ENCODE assay signal across 10 cellular contexts in the genomic region with DNA sequence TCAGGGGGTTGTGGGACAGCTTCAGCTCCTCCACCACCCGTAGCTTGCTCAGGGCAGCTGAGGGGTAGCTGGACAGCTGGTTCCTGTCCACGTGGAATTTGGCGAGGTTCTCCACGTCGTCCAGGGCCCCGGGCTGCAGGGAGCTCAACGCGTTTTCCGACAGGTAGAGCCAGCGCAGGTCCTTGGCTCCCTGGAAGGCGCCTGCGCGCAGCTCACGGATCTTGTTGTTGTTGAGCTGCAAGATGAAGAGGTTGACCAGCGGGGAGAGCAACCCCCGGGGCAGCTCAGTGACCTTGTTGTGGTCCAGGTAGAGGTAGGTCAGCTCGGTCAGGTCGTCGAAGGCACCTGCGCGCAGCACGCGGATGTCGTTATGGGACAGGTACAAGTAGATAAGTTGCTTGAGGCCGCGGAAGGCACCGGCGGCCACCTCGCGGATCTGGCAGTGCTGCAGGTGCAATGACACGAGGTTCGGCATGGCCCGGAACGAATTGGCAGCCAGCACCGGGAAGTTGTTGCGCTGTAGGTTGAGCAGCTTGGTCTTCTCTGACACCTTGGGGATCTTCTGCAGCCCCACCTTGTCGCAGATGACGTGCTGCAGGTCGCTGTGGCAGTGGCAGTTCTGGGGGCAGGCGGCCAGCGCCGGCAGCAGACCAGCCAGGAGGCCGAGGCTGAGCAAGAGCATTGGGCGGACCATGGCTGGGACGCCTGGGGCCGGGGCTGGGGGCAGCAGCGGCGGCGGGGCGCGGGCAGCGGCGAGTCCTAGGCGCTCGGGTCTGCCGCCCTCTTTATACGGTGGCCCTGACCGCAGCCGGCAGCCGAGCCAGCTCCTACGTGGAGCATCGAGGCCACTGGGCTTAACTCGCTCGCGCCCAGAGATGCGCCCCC. TPM values are rescaled to one million over a fixed set of nuclear protein-coding genes. Genes with fewer than 3 reads are reported as not detected.
DNase-seq lines count a peak whose midpoint lies in the region; ATAC-seq and TF ChIP-seq lines count a peak whose summit lies in the region.
"Had no signal": no experiment of that assay in that cellular context is flagged by ENCODE, and none has a peak within 500 bp of the region (broad histone marks: within the 10 kb centered on the region; RNA-seq: fewer than 3 reads in every experiment).

A gene with protein sequence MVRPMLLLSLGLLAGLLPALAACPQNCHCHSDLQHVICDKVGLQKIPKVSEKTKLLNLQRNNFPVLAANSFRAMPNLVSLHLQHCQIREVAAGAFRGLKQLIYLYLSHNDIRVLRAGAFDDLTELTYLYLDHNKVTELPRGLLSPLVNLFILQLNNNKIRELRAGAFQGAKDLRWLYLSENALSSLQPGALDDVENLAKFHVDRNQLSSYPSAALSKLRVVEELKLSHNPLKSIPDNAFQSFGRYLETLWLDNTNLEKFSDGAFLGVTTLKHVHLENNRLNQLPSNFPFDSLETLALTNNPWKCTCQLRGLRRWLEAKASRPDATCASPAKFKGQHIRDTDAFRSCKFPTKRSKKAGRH (minus strand): TSS at position 761 of the 885 bp plus-strand sequence. CDS start 67 bp downstream, at position 694.

- no peak within 1 kb of the TSS for H3K4me3 ChIP-seq in CD4-positive, CD25-positive, alpha-beta regulatory T cell (ENCODE audit: low read depth, low read length)
- H3K4me3 ChIP-seq in right cardiac atrium (ENCODE audit: low read length): peak within 1 kb of the TSS; percentile 24

- peaks cover 12% of the 10 kb centered on the region for H3K27me3 Mint-ChIP-seq in CD4-positive, CD25-positive, alpha-beta regulatory T cell
- H3K27me3 Mint-ChIP-seq in WTC11 (ENCODE audit: low read depth): peaks cover 27% of the 10 kb centered on the region
- H3K27me3 Mint-ChIP-seq in progenitor cell of endocrine pancreas: peaks cover 22% of the 10 kb centered on the region

- TF ChIP-seq CTCF in WTC11 (IDR thresholded peaks at IDR 0.05) (no peak), progenitor cell of endocrine pancreas (IDR thresholded peaks at IDR 0.05; ENCODE audit: unreplicated experiment) (no peak)

- peak within 1 kb of the TSS in 1 of 3 donors; percentile 56 for H3K27ac Mint-ChIP-seq in CD4-positive, CD25-positive, alpha-beta regulatory T cell
- H3K27ac Mint-ChIP-seq in WTC11 (no peak within 1 kb of the TSS), progenitor cell of endocrine pancreas (no peak within 1 kb of the TSS)

- peaks cover 0 to 4% (median 0%) of the 10 kb centered on the region in 7 donors for H3K9me3 Mint-ChIP-seq in CD4-positive, CD25-positive, alpha-beta regulatory T cell
- no peaks in the 10 kb centered on the region for H3K9me3 Mint-ChIP-seq in WTC11
- no peaks in the 10 kb centered on the region for H3K9me3 Mint-ChIP-seq in progenitor cell of endocrine pancreas (ENCODE audit: low read depth)

- H3K36me3 ChIP-seq in CD4-positive, CD25-positive, alpha-beta regulatory T cell (ENCODE audit: control insufficient read depth, insufficient read depth, low read length): no peaks in the 10 kb centered on the region

- CTCF ChIA-PET in WTC11 (lab: Charles Lee): interaction anchor here (1.1 to 4.0 kb wide), 6 partner anchors 10 to 106 kb away, joined by 3 to 18 read pairs (median 7); a partner anchor contains a TSS

- peak within 1 kb of the TSS in 3 of 4 donors; percentile 11 to 67 (median 21) for H3K4me3 Mint-ChIP-seq in CD4-positive, CD25-positive, alpha-beta regulatory T cell
- H3K4me3 Mint-ChIP-seq in WTC11 (peak within 1 kb of the TSS; percentile 61), progenitor cell of endocrine pancreas (ENCODE audit: low read depth) (peak within 1 kb of the TSS; percentile 35)

- DNase-seq in CD4-positive, CD25-positive, alpha-beta regulatory T cell: no peak
- DNase-seq in WTC11 (ENCODE audit: low spot score): peak; percentile 40
- peak in 2 of 3 donors; percentile 73 to 77 for DNase-seq in right cardiac atrium
- no peak for DNase-seq in progenitor cell of endocrine pancreas (ENCODE audit: low spot score, unreplicated experiment)
- DNase-seq in effector CD4-positive, alpha-beta T cell: no peak
- DNase-seq in NCI-H526 (lab: John Stamatoyannopoulos, UW): no peak
- DNase-seq: Karpas-422 had no signal

- ATAC-seq in CD4-positive, CD25-positive, alpha-beta regulatory T cell (ENCODE audit: low read depth in 2 of 2): no peak
- ATAC-seq in WTC11 (peak; percentile 41), right cardiac atrium (peak; percentile 30 to 34), GM21737 (IDR thresholded peaks at IDR 0.05; ENCODE audit: unreplicated experiment) (no peak), GM19328 (IDR thresholded peaks at IDR 0.05; ENCODE audit: unreplicated experiment) (no peak)

- peaks cover 15% of the 10 kb centered on the region for H3K36me3 Mint-ChIP-seq in CD4-positive, CD25-positive, alpha-beta regulatory T cell
- H3K36me3 Mint-ChIP-seq in WTC11 (no peaks in the 10 kb centered on the region), progenitor cell of endocrine pancreas (ENCODE audit: insufficient read depth) (peaks cover 8% of the 10 kb centered on the region)

- no peaks in the 10 kb centered on the region for H3K27me3 ChIP-seq in CD4-positive, CD25-positive, alpha-beta regulatory T cell (ENCODE audit: control insufficient read depth, insufficient read depth, low read length)
- no peaks in the 10 kb centered on the region for H3K27me3 ChIP-seq in right cardiac atrium (ENCODE audit: control insufficient read depth, insufficient read depth)

- intact Hi-C loops in right cardiac atrium (cut with DNase I): no loop called here

- H3K4me1 Mint-ChIP-seq in CD4-positive, CD25-positive, alpha-beta regulatory T cell: peaks cover 0 to 22% (median 2%) of the 10 kb centered on the region in 4 donors
- H3K4me1 Mint-ChIP-seq in WTC11: peaks cover 23% of the 10 kb centered on the region
- H3K4me1 Mint-ChIP-seq in progenitor cell of endocrine pancreas (ENCODE audit: low read depth): peaks cover 1% of the 10 kb centered on the region

- 34% methylated on average over 66 of the region's 66 CpGs for WGBS in right cardiac atrium

- H3K4me1 ChIP-seq in CD4-positive, CD25-positive, alpha-beta regulatory T cell (ENCODE audit: control insufficient read depth, insufficient read depth, low read length, poor library complexity, severe bottlenecking): peaks cover 14% of the 10 kb centered on the region
- H3K4me1 ChIP-seq in right cardiac atrium (ENCODE audit: control insufficient read depth, insufficient read depth, low read length): peaks cover 5% of the 10 kb centered on the region

- H3K27ac ChIP-seq in CD4-positive, CD25-positive, alpha-beta regulatory T cell (ENCODE audit: insufficient read depth, low read length, poor library complexity, severe bottlenecking): no peak within 1 kb of the TSS
- no peak within 1 kb of the TSS for H3K27ac ChIP-seq in right cardiac atrium (ENCODE audit: low read length)

- no peaks in the 10 kb centered on the region for H3K9me3 ChIP-seq in CD4-positive, CD25-positive, alpha-beta regulatory T cell (ENCODE audit: control insufficient read depth in 2 of 2, low read length in 2 of 2)
- H3K9me3 ChIP-seq in right cardiac atrium (ENCODE audit: control insufficient read depth, low read length): no peaks in the 10 kb centered on the region

- POLR2A ChIA-PET in WTC11 (lab: Charles Lee): no interaction called here

TF ChIP-seq in WTC11, 78 proteins besides CTCF, POLR2A, EP300 and RAD21:
- TF ChIP-seq NR3C1 (CRISPR knock-in tag; conservative IDR thresholded peaks at IDR 0.05; ENCODE audit: low read depth): 0 out of 2 replicates have a peak, but pooled peaks have one; percentile 23
- 0 out of 2 replicates have a peak, but pooled peaks have one; percentile 40 for TF ChIP-seq ZNF138 (CRISPR knock-in tag; conservative IDR thresholded peaks at IDR 0.05)
- no peak for TF ChIP-seq FOXJ3 (CRISPR knock-in tag; IDR thresholded peaks at IDR 0.05; ENCODE audit: borderline replicate concordance)
- TF ChIP-seq CREM (CRISPR knock-in tag; IDR thresholded peaks at IDR 0.05): peak; percentile 30; the same call in 1 of the 2 replicates

RNA-seq across cellular contexts. Expression of the gene that starts here (rescaled TPM):
- not detected for total RNA-seq in CD4-positive, CD25-positive, alpha-beta regulatory T cell
- not detected for polyA plus RNA-seq in CD4-positive, CD25-positive, alpha-beta regulatory T cell
- total RNA-seq in WTC11 (2021): 0.09 TPM in 2 of 3 replicates, not detected in the other
- 1 to 10 TPM in 1 of 4 donors, under 1 TPM in 3; 0.34 to 1.1 (median 0.53) TPM for total RNA-seq in right cardiac atrium
- 0.57 TPM for polyA plus RNA-seq in right cardiac atrium
- total RNA-seq in progenitor cell of endocrine pancreas: not detected in 2 replicates
- total RNA-seq: H4 had no signal

Comparison
In these comparisons a context has a peak if more than half of its experiments do, and no peak if none do; other contexts are left out.
1. Peak in DNase-seq and ATAC-seq in WTC11; RNA of the gene not detected or under 1 TPM.
2. ATAC-seq: peak in right cardiac atrium (2 of 2); none in CD4-positive, CD25-positive, alpha-beta regulatory T cell (0 of 2), GM21737 (single experiment) and GM19328 (single experiment).
3. DNase-seq: peak in right cardiac atrium (2 of 3); none in CD4-positive, CD25-positive, alpha-beta regulatory T cell (0 of 3), progenitor cell of endocrine pancreas (single experiment), effector CD4-positive, alpha-beta T cell (single experiment) and NCI-H526 (0 of 2).
4. Peak in every context shown above with its lines, with median percentiles within 50 percentile points of each other: H3K4me3 Mint-ChIP-seq.